ENCODE assay signal across 1 cellular context in the genomic region with DNA sequence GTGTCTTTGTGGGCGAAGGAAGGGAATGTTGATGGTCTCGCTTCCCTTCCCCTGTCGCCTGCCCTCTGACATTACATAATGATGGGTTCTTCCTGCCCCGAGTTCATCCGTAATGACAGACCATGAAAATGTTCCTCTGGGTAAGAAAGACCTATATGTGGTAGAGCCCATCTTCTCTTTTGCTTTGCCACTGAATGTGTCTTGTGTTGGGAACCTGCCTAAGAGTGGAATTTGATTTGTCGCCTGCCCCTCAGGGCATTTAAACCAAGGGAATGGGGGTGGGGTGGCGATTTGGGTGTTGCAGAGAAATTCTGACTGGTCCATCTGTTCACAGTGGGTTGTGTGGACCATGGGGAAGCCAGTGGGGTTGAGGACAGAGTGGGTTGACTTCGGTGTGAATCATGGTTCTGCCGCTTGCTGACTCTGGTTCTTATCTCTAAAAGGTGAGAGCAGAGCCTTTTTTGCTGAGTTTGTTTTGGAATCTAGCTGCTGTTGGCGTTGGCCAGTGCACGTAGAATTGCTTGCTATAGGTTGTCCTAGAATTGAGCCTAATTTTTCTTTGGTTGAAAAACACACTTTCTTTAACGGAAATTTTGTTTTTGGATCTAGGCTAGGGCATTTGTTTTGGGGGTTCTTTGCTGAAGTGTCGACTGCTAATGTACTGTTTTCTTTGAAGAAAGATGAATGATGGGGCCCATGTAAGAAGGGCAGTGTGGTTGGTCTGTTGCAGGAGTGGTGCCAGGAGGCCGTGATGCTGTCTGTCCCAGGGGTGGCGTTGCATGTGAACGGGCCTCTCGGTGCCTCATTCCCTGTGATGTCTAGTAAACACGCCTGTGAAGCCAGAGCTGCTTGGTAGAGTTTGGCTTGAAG.
TF ChIP-seq lines count a peak whose summit lies in the region.

No MANE protein-coding gene starts in this region.

TF ChIP-seq in SK-N-SH treated with all-trans-retinoic acid at 6 μM for 48 hours, 23 proteins besides CTCF, POLR2A, EP300 and RAD21 (continued from another document):
- TF ChIP-seq, protein P1, sequence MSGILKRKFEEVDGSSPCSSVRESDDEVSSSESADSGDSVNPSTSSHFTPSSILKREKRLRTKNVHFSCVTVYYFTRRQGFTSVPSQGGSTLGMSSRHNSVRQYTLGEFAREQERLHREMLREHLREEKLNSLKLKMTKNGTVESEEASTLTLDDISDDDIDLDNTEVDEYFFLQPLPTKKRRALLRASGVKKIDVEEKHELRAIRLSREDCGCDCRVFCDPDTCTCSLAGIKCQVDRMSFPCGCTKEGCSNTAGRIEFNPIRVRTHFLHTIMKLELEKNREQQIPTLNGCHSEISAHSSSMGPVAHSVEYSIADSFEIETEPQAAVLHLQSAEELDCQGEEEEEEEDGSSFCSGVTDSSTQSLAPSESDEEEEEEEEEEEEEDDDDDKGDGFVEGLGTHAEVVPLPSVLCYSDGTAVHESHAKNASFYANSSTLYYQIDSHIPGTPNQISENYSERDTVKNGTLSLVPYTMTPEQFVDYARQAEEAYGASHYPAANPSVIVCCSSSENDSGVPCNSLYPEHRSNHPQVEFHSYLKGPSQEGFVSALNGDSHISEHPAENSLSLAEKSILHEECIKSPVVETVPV (CRISPR knock-in tag; IDR thresholded peaks at IDR 0.05) = no peak
- TF ChIP-seq GLIS3 (CRISPR knock-in tag; IDR thresholded peaks at IDR 0.05) = no peak
TF ChIP-seq in SK-N-SH treated with all-trans-retinoic acid at 6 μM for 48 hours: peak in this region for 0.
